In the genomic region with DNA sequence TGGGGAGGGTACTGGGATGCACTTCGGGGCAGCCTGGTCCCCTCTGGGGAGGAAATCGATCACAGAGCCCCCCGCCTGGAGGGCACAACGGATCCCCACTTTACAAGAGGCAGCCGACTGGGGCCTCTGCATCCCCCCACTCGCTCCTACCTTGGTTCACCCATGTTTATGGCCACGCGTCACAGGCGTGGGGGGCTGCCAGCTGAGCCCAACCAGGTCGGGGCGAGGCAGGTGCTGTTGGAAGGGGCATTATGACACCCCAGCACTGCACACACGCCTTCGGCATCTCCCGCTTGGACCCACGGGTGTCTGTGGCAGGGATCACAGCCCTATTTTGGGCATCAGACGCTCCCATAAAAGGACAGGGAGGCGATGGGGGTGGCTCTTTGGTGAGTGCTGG, we compare ENCODE assay signal across 29 cellular contexts. TPM values are rescaled to one million over a fixed set of nuclear protein-coding genes. Genes with fewer than 3 reads are reported as not detected.
"Had no signal": no experiment of that assay in that cellular context is flagged by ENCODE, and none has a peak within 500 bp of the region (broad histone marks: within the 10 kb centered on the region; RNA-seq: fewer than 3 reads in every experiment).

No MANE protein-coding gene starts in this region.

- H3K27ac ChIP-seq: stomach, suprapubic skin, testis, thoracic aorta, thyroid gland, tibial artery, tibial nerve, transverse colon, upper lobe of left lung, upper lobe of right lung, uterus, vagina had no signal

- H3K9me3 ChIP-seq: stomach, suprapubic skin, testis, thoracic aorta, thyroid gland, tibial artery, transverse colon, upper lobe of left lung, upper lobe of right lung, uterus, vagina had no signal

- H3K9me3 Mint-ChIP-seq: stimulated activated effector memory CD8-positive, alpha-beta T cell treated with anti-CD3 and anti-CD28 coated beads, Interleukin-12 subunit alpha, Interleukin-12 subunit beta, amount 100 ng/mL, for 72 hours; stimulated activated naive B cell treated with anti-CD40 and anti-IgM and Interleukin-4, amounts not matched to agents 10 μg/mL and 1 μg/mL and 100 μg/mL, for 72 hours; stimulated activated naive CD8-positive, alpha-beta T cell treated with anti-CD3 and anti-CD28 coated beads, Interleukin-15, amount 100 ng/mL, for 72 hours; stimulated activated naive CD8-positive, alpha-beta T cell treated with anti-CD3 and anti-CD28 coated beads, Interleukin-15, Interleukin-2, amounts not matched to agents 100 ng/mL and 50 ng/mL, for 24 hours; type B pancreatic cell had no signal

- H3K4me1 ChIP-seq: stomach, suprapubic skin, testis, thyroid gland, tibial artery, tibial nerve, transverse colon, upper lobe of left lung, upper lobe of right lung, uterus, vagina had no signal

- ATAC-seq: stimulated activated effector memory CD8-positive, alpha-beta T cell treated with anti-CD3 and anti-CD28 coated beads, Interleukin-12 subunit alpha, Interleukin-12 subunit beta, amount 100 ng/mL, for 72 hours; stimulated activated naive B cell treated with anti-CD40 and anti-IgM and Interleukin-4, amounts not matched to agents 10 μg/mL and 1 μg/mL and 100 μg/mL, for 72 hours; stimulated activated naive CD8-positive, alpha-beta T cell treated with anti-CD3 and anti-CD28 coated beads, Interleukin-15, Interleukin-2, amounts not matched to agents 100 U/mL and 50 U/mL, for 24 hours; upper lobe of right lung had no signal

- H3K27me3 ChIP-seq: testis, thyroid gland, upper lobe of left lung, uterus, vagina had no signal

- H3K36me3 Mint-ChIP-seq: stimulated activated effector memory CD8-positive, alpha-beta T cell treated with anti-CD3 and anti-CD28 coated beads, Interleukin-12 subunit alpha, Interleukin-12 subunit beta, amount 100 ng/mL, for 72 hours; stimulated activated naive B cell treated with anti-CD40 and anti-IgM and Interleukin-4, amounts not matched to agents 10 μg/mL and 1 μg/mL and 100 μg/mL, for 72 hours; type B pancreatic cell had no signal

- H3K4me1 Mint-ChIP-seq: stimulated activated naive B cell treated with anti-CD40 and anti-IgM and Interleukin-4, amounts not matched to agents 10 μg/mL and 1 μg/mL and 100 μg/mL, for 72 hours; stimulated activated naive CD8-positive, alpha-beta T cell treated with anti-CD3 and anti-CD28 coated beads, Interleukin-15, amount 100 ng/mL, for 72 hours had no signal

- H3K4me3 Mint-ChIP-seq: stimulated activated effector memory CD8-positive, alpha-beta T cell treated with anti-CD3 and anti-CD28 coated beads, Interleukin-12 subunit alpha, Interleukin-12 subunit beta, amount 100 ng/mL, for 72 hours; stimulated activated naive B cell treated with anti-CD40 and anti-IgM and Interleukin-4, amounts not matched to agents 10 μg/mL and 1 μg/mL and 100 μg/mL, for 72 hours; stimulated activated naive CD8-positive, alpha-beta T cell treated with anti-CD3 and anti-CD28 coated beads, Interleukin-15, amount 100 ng/mL, for 72 hours; stimulated activated naive CD8-positive, alpha-beta T cell treated with anti-CD3 and anti-CD28 coated beads, Interleukin-15, Interleukin-2, amounts not matched to agents 100 ng/mL and 50 ng/mL, for 24 hours; type B pancreatic cell had no signal

- DNase-seq: stimulated activated CD4-positive, alpha-beta T cell treated with anti-CD3 and anti-CD28 coated beads, Interleukin-2, amount 100 ng/mL, for 48 hours; stimulated activated CD4-positive, alpha-beta T cell treated with anti-CD3 and anti-CD28 coated beads, Interleukin-4, amount 100 ng/mL, for 1 hour; stimulated activated CD4-positive, alpha-beta T cell treated with anti-CD3 and anti-CD28 coated beads, Interleukin-4, amount 100 ng/mL, for 24 hours; stimulated activated CD4-positive, alpha-beta T cell treated with anti-CD3 and anti-CD28 coated beads, Interleukin-4, amount 100 ng/mL, for 4 hours; stimulated activated CD8-positive, alpha-beta memory T cell treated with anti-CD3 and anti-CD28 coated beads, Interleukin-4, amount 100 ng/mL, for 48 hours; stimulated activated naive B cell treated with anti-CD40 and anti-IgM and Interleukin-4, amounts not matched to agents 10 μg/mL and 1 μg/mL and 100 μg/mL, for 72 hours; stimulated activated naive CD4-positive, alpha-beta T cell; stimulated activated naive CD4-positive, alpha-beta T cell treated with Interleukin-2 at 50 U/mL for 16 hours; stimulated activated naive CD8-positive, alpha-beta T cell treated with anti-CD3 and anti-CD28 coated beads, Interleukin-15, amount 100 ng/mL, for 72 hours; stimulated activated naive CD8-positive, alpha-beta T cell treated with anti-CD3 and anti-CD28 coated beads, Interleukin-15, Interleukin-2, amounts not matched to agents 100 U/mL and 50 U/mL, for 24 hours; stomach; substantia nigra; testis; thyroid gland; tibial artery; transverse colon; trophoblast cell; upper lobe of right lung; uterus had no signal

- H3K36me3 ChIP-seq: stomach, suprapubic skin, thoracic aorta, thyroid gland, tibial artery, tibial nerve, transverse colon, upper lobe of left lung, upper lobe of right lung, uterus, vagina had no signal

- H3K27ac Mint-ChIP-seq: stimulated activated effector memory CD8-positive, alpha-beta T cell treated with anti-CD3 and anti-CD28 coated beads, Interleukin-12 subunit alpha, Interleukin-12 subunit beta, amount 100 ng/mL, for 72 hours; stimulated activated naive B cell treated with anti-CD40 and anti-IgM and Interleukin-4, amounts not matched to agents 10 μg/mL and 1 μg/mL and 100 μg/mL, for 72 hours; stimulated activated naive CD8-positive, alpha-beta T cell treated with anti-CD3 and anti-CD28 coated beads, Interleukin-15, amount 100 ng/mL, for 72 hours; stimulated activated naive CD8-positive, alpha-beta T cell treated with anti-CD3 and anti-CD28 coated beads, Interleukin-15, Interleukin-2, amounts not matched to agents 100 ng/mL and 50 ng/mL, for 24 hours; type B pancreatic cell had no signal

- H3K27me3 Mint-ChIP-seq: stimulated activated naive CD8-positive, alpha-beta T cell treated with anti-CD3 and anti-CD28 coated beads, Interleukin-15, Interleukin-2, amounts not matched to agents 100 ng/mL and 50 ng/mL, for 24 hours had no signal

- H3K4me3 ChIP-seq: stomach, suprapubic skin, testis, thoracic aorta, thyroid gland, tibial artery, tibial nerve, transverse colon, upper lobe of left lung, upper lobe of right lung, uterus, vagina had no signal

RNA-seq across cellular contexts. Expression of gene SOHLH1, which starts 14.6 kb away (rescaled TPM):
- polyA plus RNA-seq: stomach, urinary bladder had no signal

RNA-seq across cellular contexts. Expression of gene LCN9, which starts 21.6 kb away (rescaled TPM):
- polyA plus RNA-seq: stomach, thymus, urinary bladder had no signal

RNA-seq across cellular contexts. Expression of gene GLT6D1, which starts 45.4 kb away (rescaled TPM):
- polyA plus RNA-seq: stomach, urinary bladder had no signal
